12 cellular contexts compared by ENCODE assay signal in the genomic region with DNA sequence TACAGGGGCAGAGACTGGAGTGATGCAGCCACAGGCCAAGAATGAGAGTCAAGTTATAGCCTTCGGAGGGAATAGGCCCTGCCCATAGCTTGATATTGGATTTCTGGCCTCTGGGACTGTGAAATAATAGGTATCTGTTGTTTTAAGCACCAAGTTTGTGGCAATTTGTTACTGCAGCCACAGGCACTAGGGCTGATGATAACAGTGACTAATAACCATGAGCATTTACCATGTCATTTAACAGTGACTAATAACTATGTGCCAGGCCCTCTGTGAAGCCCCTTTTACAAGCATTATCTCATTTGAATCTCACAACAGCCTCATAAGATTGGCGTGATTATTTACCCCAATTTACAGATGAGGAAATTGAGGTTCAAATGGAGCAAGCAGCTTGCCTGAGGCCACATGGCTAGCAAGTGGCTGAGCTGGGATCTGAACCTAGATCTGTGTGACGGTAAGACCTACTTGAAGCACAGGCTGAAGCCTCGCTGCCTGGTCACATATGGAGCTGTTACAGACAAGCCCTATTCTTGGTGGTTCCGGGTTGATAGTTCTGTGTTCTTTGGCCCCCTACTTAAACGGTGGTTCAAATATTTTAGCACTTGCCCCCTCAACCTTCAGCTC.
A peak's percentile ranks its signal among the peaks of the same experiment; 100 is the strongest.
DNase-seq lines count a peak whose midpoint lies in the region; ATAC-seq and TF ChIP-seq lines count a peak whose summit lies in the region.
"Had no signal": no experiment of that assay in that cellular context is flagged by ENCODE, and none has a peak within 500 bp of the region (broad histone marks: within the 10 kb centered on the region; RNA-seq: fewer than 3 reads in every experiment).

No MANE protein-coding gene starts in this region.

- no peaks in the 10 kb centered on the region for H3K36me3 Mint-ChIP-seq in MCF 10A (ENCODE audit: insufficient read depth, unreplicated experiment)

- no peaks in the 10 kb centered on the region for H3K4me1 ChIP-seq in breast epithelium
- H3K4me1 ChIP-seq in tibial artery = peaks cover 0 to 36% (median 3%) of the 10 kb centered on the region in 4 donors
- peaks cover 2% of the 10 kb centered on the region for H3K4me1 ChIP-seq in ovary (ENCODE audit: insufficient read depth)

- no peaks in the 10 kb centered on the region for H3K9me3 Mint-ChIP-seq in MCF 10A (ENCODE audit: unreplicated experiment)
- H3K9me3 Mint-ChIP-seq: activated naive CD4-positive, alpha-beta T cell treated with anti-CD3 and anti-CD28 coated beads, Interleukin-2, amount 10 ng/mL, durations not matched to agents 7 days and 5 days had no signal

- peak overlapping the region; percentile 28 for H3K27ac Mint-ChIP-seq in MCF 10A (ENCODE audit: low read depth, unreplicated experiment)
- H3K27ac Mint-ChIP-seq: activated naive CD4-positive, alpha-beta T cell treated with anti-CD3 and anti-CD28 coated beads, Interleukin-2, amount 10 ng/mL, durations not matched to agents 7 days and 5 days had no signal

- TF ChIP-seq CTCF in MCF 10A (IDR thresholded peaks at IDR 0.05; ENCODE audit: unreplicated experiment) (no peak), breast epithelium (IDR thresholded peaks at IDR 0.05) (no peak), tibial artery (IDR thresholded peaks at IDR 0.05) (no peak), ovary (IDR thresholded peaks at IDR 0.05) (no peak), GM10266 (IDR thresholded peaks at IDR 0.05; ENCODE audit: control insufficient read depth, insufficient read depth, low read depth, missing control alignments) (no peak)

- no peaks in the 10 kb centered on the region for H3K27me3 ChIP-seq in breast epithelium
- no peaks in the 10 kb centered on the region for H3K27me3 ChIP-seq in tibial artery
- H3K27me3 ChIP-seq in ovary = no peaks in the 10 kb centered on the region

- DNase-seq in MCF 10A (ENCODE audit: unreplicated experiment) = peak; percentile 17
- DNase-seq in breast epithelium (ENCODE audit: low spot score in 2 of 2) = no peak
- peak; percentile 47 for DNase-seq in amniotic epithelial cell (ENCODE audit: low read depth)
- peak; percentile 72 for DNase-seq in islet precursor cell
- DNase-seq in tibial artery = no peak
- DNase-seq in ovary = no peak
- DNase-seq in GM10266 (ENCODE audit: extremely low spot score) = no peak
- DNase-seq: activated naive CD4-positive, alpha-beta T cell treated with anti-CD3 and anti-CD28 coated beads, Interleukin-2, amount 10 ng/mL, durations not matched to agents 7 days and 5 days; DND-41; NCI-H1436; stimulated activated naive CD4-positive, alpha-beta T cell had no signal

- POLR2A ChIA-PET in MCF 10A (lab: Yijun Ruan, JAX) = interaction anchor here (0.6 to 2.4 kb wide), 4 partner anchors 13 to 216 kb away, joined by 3 to 5 read pairs (median 4); no protein-coding TSS in a partner anchor

- H3K36me3 ChIP-seq in breast epithelium (no peaks in the 10 kb centered on the region), tibial artery (no peaks in the 10 kb centered on the region), ovary (no peaks in the 10 kb centered on the region)

- no peak overlapping the region for H3K27ac ChIP-seq in breast epithelium
- peak overlapping the region; percentile 62 to 73 for H3K27ac ChIP-seq in tibial artery
- no peak overlapping the region for H3K27ac ChIP-seq in ovary

- no peaks in the 10 kb centered on the region for H3K27me3 Mint-ChIP-seq in MCF 10A (ENCODE audit: insufficient read depth, unreplicated experiment)
- H3K27me3 Mint-ChIP-seq: activated naive CD4-positive, alpha-beta T cell treated with anti-CD3 and anti-CD28 coated beads, Interleukin-2, amount 10 ng/mL, durations not matched to agents 7 days and 5 days had no signal

- 71 to 75% (median 74%) methylated on average over 6 of the region's 6 CpGs for WGBS in ovary, 3 donors

- intact Hi-C loops in MCF 10A (cut with micrococcal nuclease) (no loop called here), breast epithelium (cut with DNase I; ENCODE audit: low total_unique reads) (no loop called here), tibial artery (cut with DNase I; ENCODE audit: low total_unique reads) (no loop called here), ovary (cut with DNase I) (no loop called here)

- ATAC-seq in HG03457 (IDR thresholded peaks at IDR 0.05; ENCODE audit: unreplicated experiment) = no peak

- CTCF ChIA-PET in MCF 10A (lab: Yijun Ruan, JAX) = interaction anchor here (0.7 to 2.3 kb wide), 5 partner anchors 24 to 234 kb away, joined by 3 to 9 read pairs (median 3); no protein-coding TSS in a partner anchor

- H3K4me3 ChIP-seq in breast epithelium (no peak overlapping the region), tibial artery (no peak overlapping the region), ovary (no peak overlapping the region)

- peaks cover 21% of the 10 kb centered on the region for H3K4me1 Mint-ChIP-seq in MCF 10A (ENCODE audit: insufficient read depth, unreplicated experiment)
- H3K4me1 Mint-ChIP-seq: activated naive CD4-positive, alpha-beta T cell treated with anti-CD3 and anti-CD28 coated beads, Interleukin-2, amount 10 ng/mL, durations not matched to agents 7 days and 5 days had no signal

- H3K9me3 ChIP-seq in breast epithelium (no peaks in the 10 kb centered on the region), tibial artery (no peaks in the 10 kb centered on the region), ovary (no peaks in the 10 kb centered on the region)

- BruUV-seq in MCF 10A (replicated peaks; lab: Mats Ljungman, UMichigan) = no TSS peak

- TF ChIP-seq POLR2A in breast epithelium (IDR thresholded peaks at IDR 0.05) = no peak
- TF ChIP-seq POLR2A in ovary (IDR thresholded peaks at IDR 0.05) = no peak

- TF ChIP-seq EP300 in ovary (IDR thresholded peaks at IDR 0.05) = no peak

- no peak overlapping the region for H3K4me3 Mint-ChIP-seq in MCF 10A (ENCODE audit: unreplicated experiment)
- H3K4me3 Mint-ChIP-seq: activated naive CD4-positive, alpha-beta T cell treated with anti-CD3 and anti-CD28 coated beads, Interleukin-2, amount 10 ng/mL, durations not matched to agents 7 days and 5 days had no signal

Comparison
In these comparisons a context has a peak if more than half of its experiments do, and no peak if none do; other contexts are left out.
1. DNase-seq: peak in MCF 10A (single experiment), amniotic epithelial cell (single experiment) and islet precursor cell (single experiment); none in breast epithelium (0 of 2), tibial artery (0 of 2), ovary (0 of 5) and GM10266 (single experiment).
2. H3K27ac ChIP-seq: peak in tibial artery (2 of 2); none in breast epithelium (0 of 2) and ovary (0 of 2).